In genomic region chr4:147773261-147774184, GRCh38 we compare ENCODE assay signal across 9 cellular contexts. TPM values are rescaled to one million over a fixed set of nuclear protein-coding genes. Genes with fewer than 3 reads are reported as not detected.
DNase-seq lines count a peak whose midpoint lies in the region; ATAC-seq, FAIRE-seq and TF ChIP-seq lines count a peak whose summit lies in the region.
"Had no signal": no experiment of that assay in that cellular context is flagged by ENCODE, and none has a peak within 500 bp of the region (broad histone marks: within the 10 kb centered on the region; RNA-seq: fewer than 3 reads in every experiment).

No MANE protein-coding gene starts in this region.

- peak; percentile 76 for DNase-seq in LHCN-M2 (ENCODE audit: low read depth)
- DNase-seq in fibroblast of gingiva (ENCODE audit: low read depth), result peak; percentile 56
- DNase-seq in smooth muscle cell (lab: John Stamatoyannopoulos, UW; ENCODE audit: unreplicated experiment), result no peak
- DNase-seq in urothelium cell line (ENCODE audit: low spot score), result no peak
- no peak for DNase-seq in effector memory CD4-positive, alpha-beta T cell
- DNase-seq in natural killer cell, result no peak

- no peaks in the 10 kb centered on the region for H3K36me3 ChIP-seq in smooth muscle cell (ENCODE audit: low read depth)
- H3K36me3 ChIP-seq in effector memory CD4-positive, alpha-beta T cell (ENCODE audit: control insufficient read depth, insufficient read depth, low read length), result no peaks in the 10 kb centered on the region

- H3K9me3 Mint-ChIP-seq in natural killer cell, result no peaks in the 10 kb centered on the region

- peak overlapping the region; percentile 94 for H3K27ac ChIP-seq in smooth muscle cell (ENCODE audit: low read depth)
- H3K27ac ChIP-seq in effector memory CD4-positive, alpha-beta T cell (ENCODE audit: insufficient read depth, low read length, poor library complexity, severe bottlenecking), result no peak overlapping the region

- H3K79me2 ChIP-seq in smooth muscle cell (ENCODE audit: low read depth), result no peaks in the 10 kb centered on the region

- H2AFZ ChIP-seq in smooth muscle cell (ENCODE audit: low read depth), result no peak overlapping the region

- no peak for TF ChIP-seq CTCF in smooth muscle cell (IDR thresholded peaks at IDR 0.05; ENCODE audit: borderline replicate concordance, insufficient read depth, poor library complexity, severe bottlenecking)
- no peak for TF ChIP-seq CTCF in natural killer cell (IDR thresholded peaks at IDR 0.05)

- H3K27me3 ChIP-seq in smooth muscle cell (ENCODE audit: low read depth), result no peaks in the 10 kb centered on the region
- H3K27me3 ChIP-seq in effector memory CD4-positive, alpha-beta T cell (replicated peaks; ENCODE audit: control insufficient read depth, insufficient read depth, low read length, poor library complexity, severe bottlenecking), result no peaks in the 10 kb centered on the region

- 26% methylated on average over 3 of the region's 3 CpGs for WGBS in smooth muscle cell (ENCODE audit: low lambda C conversion rate)

- peak overlapping the region; percentile 1 for H3K4me3 ChIP-seq in smooth muscle cell
- no peak overlapping the region for H3K4me3 ChIP-seq in effector memory CD4-positive, alpha-beta T cell (ENCODE audit: insufficient read depth, low read depth, low read length, poor library complexity, severe bottlenecking)

- H3K4me1 ChIP-seq in smooth muscle cell (ENCODE audit: low read depth), result peaks cover 19% of the 10 kb centered on the region
- no peaks in the 10 kb centered on the region for H3K4me1 ChIP-seq in effector memory CD4-positive, alpha-beta T cell (ENCODE audit: control insufficient read depth, insufficient read depth, low read length, poor library complexity, severe bottlenecking)

- H3K9me3 ChIP-seq in smooth muscle cell (replicated peaks; ENCODE audit: low read depth), result no peaks in the 10 kb centered on the region
- H3K9me3 ChIP-seq in effector memory CD4-positive, alpha-beta T cell (ENCODE audit: control insufficient read depth, low read length), result no peaks in the 10 kb centered on the region

- no peaks in the 10 kb centered on the region for H3K36me3 Mint-ChIP-seq in natural killer cell

- intact Hi-C loops in natural killer cell (cut with micrococcal nuclease), result no loop called here

- no peak overlapping the region for H3K27ac Mint-ChIP-seq in natural killer cell

- no peak for FAIRE-seq in urothelium cell line (lab: Jason Lieb, UNC)

- no peak overlapping the region for H3K4me3 Mint-ChIP-seq in natural killer cell

- H3K4me2 ChIP-seq in smooth muscle cell, result peak overlapping the region; percentile 68

- H3K4me1 Mint-ChIP-seq in natural killer cell, result peaks cover 27 to 58% of the 10 kb centered on the region in 2 donors

- peaks cover 17% of the 10 kb centered on the region for H4K20me1 ChIP-seq in smooth muscle cell (ENCODE audit: low read depth)

- ATAC-seq in GM19395 (IDR thresholded peaks at IDR 0.05; ENCODE audit: unreplicated experiment) (peak; percentile 48), HG03025 (IDR thresholded peaks at IDR 0.05; ENCODE audit: low FRiP score, unreplicated experiment) (no peak), natural killer cell (no peak)
- ATAC-seq: Panc1 had no signal

- no peaks in the 10 kb centered on the region for H3K27me3 Mint-ChIP-seq in natural killer cell (ENCODE audit: low read depth in 2 of 2)

- H3K9ac ChIP-seq in smooth muscle cell (ENCODE audit: low read depth), result peak overlapping the region; percentile 62

- peaks cover 31% of the 10 kb centered on the region for H3F3A ChIP-seq in smooth muscle cell (ENCODE audit: low read depth)

RNA-seq across cellular contexts. Expression of gene ARHGAP10, which starts 41.6 kb away (rescaled TPM):
- total RNA-seq in LHCN-M2 (2014; rRNA removed) (27.1 and 28.9 TPM in 2 replicates), smooth muscle cell (11.1 and 11.6 TPM in 2 replicates), natural killer cell (10 to 100 TPM; 13.9 to 28.7 (median 23.2) TPM)
- polyA plus RNA-seq in LHCN-M2 (2012), result 20.1 TPM
- polyA plus RNA-seq in smooth muscle cell, result 6.2 and 6.7 TPM in 2 replicates

Comparison
In these comparisons a context has a peak if more than half of its experiments do, and no peak if none do; other contexts are left out.
1. DNase-seq: peak in LHCN-M2 (single experiment) and fibroblast of gingiva (single experiment); none in smooth muscle cell (single experiment), urothelium cell line (single experiment), effector memory CD4-positive, alpha-beta T cell (0 of 3) and natural killer cell (single experiment).